In genomic region chr7:139094596-139094995, GRCh38 we compare ENCODE assay signal across 9 cellular contexts. TPM values are rescaled to one million over a fixed set of nuclear protein-coding genes. Genes with fewer than 3 reads are reported as not detected.
DNase-seq lines count a peak whose midpoint lies in the region; ATAC-seq and TF ChIP-seq lines count a peak whose summit lies in the region.
"Had no signal": no experiment of that assay in that cellular context is flagged by ENCODE, and none has a peak within 500 bp of the region (broad histone marks: within the 10 kb centered on the region; RNA-seq: fewer than 3 reads in every experiment).

No MANE protein-coding gene starts in this region.

- ATAC-seq in Right ventricle myocardium inferior (no peak), WTC11 (no peak; the same call in 1 of the 2 replicates), upper lobe of right lung (peak; percentile 24), PC-3 (no peak)

- intact Hi-C loops in left ventricle myocardium inferior (cut with micrococcal nuclease) (no loop called here), Right ventricle myocardium inferior (cut with DNase I) (no loop called here), upper lobe of right lung (cut with DNase I) (no loop called here), PC-3 (cut with micrococcal nuclease) (no loop called here)

- CTCF ChIA-PET in WTC11 (lab: Charles Lee), result interaction anchor here (0.6 to 1.5 kb wide), 5 partner anchors 17 to 296 kb away, joined by 4 to 7 read pairs (median 4); partner anchors contain the start of gene ATP6V0A4
- CTCF ChIA-PET in PC-3 (lab: Charles Lee), result interaction anchor here (0.6 kb wide), 1 partner anchor 87 kb away, joined by 3 read pairs; no protein-coding TSS in a partner anchor

- TF ChIP-seq CTCF in left ventricle myocardium inferior (IDR thresholded peaks at IDR 0.05; ENCODE audit: borderline replicate concordance), result no peak
- TF ChIP-seq CTCF in WTC11 (IDR thresholded peaks at IDR 0.05), result no peak
- no peak for TF ChIP-seq CTCF in upper lobe of right lung (IDR thresholded peaks at IDR 0.05)
- no peak for TF ChIP-seq CTCF in PC-3 (conservative IDR thresholded peaks at IDR 0.05; ENCODE audit: low read depth, low read length)

- no peaks in the 10 kb centered on the region for H3K9me3 Mint-ChIP-seq in WTC11
- H3K9me3 Mint-ChIP-seq: neural crest cell had no signal

- H4K20me1 ChIP-seq in PC-3 (ENCODE audit: low read length), result no peaks in the 10 kb centered on the region

- H3K36me3 ChIP-seq in left ventricle myocardium inferior (no peaks in the 10 kb centered on the region), upper lobe of right lung (peaks cover 19% of the 10 kb centered on the region), PC-3 (ENCODE audit: low read depth, low read length) (peaks cover 2% of the 10 kb centered on the region; the same call in 1 of the 2 replicates)

- H3K9me2 ChIP-seq in PC-3 (replicated peaks; ENCODE audit: low read length), result no peaks in the 10 kb centered on the region

- H3K27ac ChIP-seq in left ventricle myocardium inferior (replicated peaks) (peak overlapping the region; percentile 59), upper lobe of right lung (peak overlapping the region; percentile 44), PC-3 (ENCODE audit: low read length) (no peak overlapping the region)

- H3K4me3 ChIP-seq in left ventricle myocardium inferior (no peak overlapping the region), upper lobe of right lung (peak overlapping the region; percentile 9), PC-3 (ENCODE audit: low read length) (no peak overlapping the region)

- H3K4me2 ChIP-seq in PC-3 (ENCODE audit: low read length), result no peak overlapping the region

- H3K79me2 ChIP-seq in PC-3 (ENCODE audit: low read length), result peaks cover 21% of the 10 kb centered on the region

- no peaks in the 10 kb centered on the region for H3K27me3 Mint-ChIP-seq in WTC11 (ENCODE audit: low read depth)

- H3K9ac ChIP-seq in PC-3 (ENCODE audit: low read length), result no peak overlapping the region

- POLR2A ChIA-PET in WTC11 (lab: Charles Lee) (interaction anchor here (0.6 kb wide), 2 partner anchors 28 to 42 kb away, joined by 3 to 4 read pairs; no protein-coding TSS in a partner anchor), PC-3 (lab: Charles Lee; ENCODE audit: unreplicated experiment) (no interaction called here)

- no peak overlapping the region for H2AFZ ChIP-seq in PC-3 (ENCODE audit: low read length)

- DNase-seq in left ventricle myocardium inferior (no peak), Right ventricle myocardium inferior (ENCODE audit: missing footprints) (no peak), WTC11 (ENCODE audit: low spot score) (no peak), kidney tubule cell (ENCODE audit: low spot score) (peak; percentile 29), upper lobe of right lung (no peak), PC-3 (no peak), NCI-H748 treated with DMSO at 0.1 percent for 48 hours (lab: John Stamatoyannopoulos, UW) (no peak), mucosa of gallbladder (ENCODE audit: low spot score) (no peak)

- H3K27ac Mint-ChIP-seq in WTC11, result peak overlapping the region; percentile 90

- H3K9me3 ChIP-seq in left ventricle myocardium inferior (replicated peaks), result no peaks in the 10 kb centered on the region
- no peaks in the 10 kb centered on the region for H3K9me3 ChIP-seq in upper lobe of right lung
- no peaks in the 10 kb centered on the region for H3K9me3 ChIP-seq in PC-3 (ENCODE audit: low read length)

- H3K4me1 ChIP-seq in left ventricle myocardium inferior (peaks cover 67% of the 10 kb centered on the region), upper lobe of right lung (peaks cover 27% of the 10 kb centered on the region), PC-3 (ENCODE audit: insufficient read depth, low read length) (no peaks in the 10 kb centered on the region)

- no peaks in the 10 kb centered on the region for H3F3A ChIP-seq in PC-3 (ENCODE audit: low read length, unreplicated experiment)

- no peaks in the 10 kb centered on the region for H3K27me3 ChIP-seq in left ventricle myocardium inferior (ENCODE audit: low read depth)
- H3K27me3 ChIP-seq in upper lobe of right lung, result no peaks in the 10 kb centered on the region
- H3K27me3 ChIP-seq in PC-3 (ENCODE audit: low read length), result no peaks in the 10 kb centered on the region

- H3K36me3 Mint-ChIP-seq in WTC11, result peaks cover 11% of the 10 kb centered on the region

- H3K4me1 Mint-ChIP-seq in WTC11, result peaks cover 56% of the 10 kb centered on the region

- no peak overlapping the region for H3K4me3 Mint-ChIP-seq in WTC11
- H3K4me3 Mint-ChIP-seq: neural crest cell had no signal

- no TSS peak for BruUV-seq in PC-3 (replicated peaks; lab: Mats Ljungman, UMichigan)

TF ChIP-seq in WTC11, 78 proteins besides CTCF, POLR2A, EP300 and RAD21:
- TF ChIP-seq IRF2 (CRISPR knock-in tag; IDR thresholded peaks at IDR 0.05; ENCODE audit: borderline replicate concordance, low read depth) (no peak), FOXK1 (CRISPR knock-in tag; IDR thresholded peaks at IDR 0.05) (no peak), ZNF219 (CRISPR knock-in tag; IDR thresholded peaks at IDR 0.05; ENCODE audit: borderline replicate concordance) (no peak), ZNF263 (CRISPR knock-in tag; IDR thresholded peaks at IDR 0.05; ENCODE audit: low read depth) (no peak), HMGXB4 (CRISPR knock-in tag; IDR thresholded peaks at IDR 0.05) (no peak), HMGA2 (CRISPR knock-in tag; IDR thresholded peaks at IDR 0.05) (no peak), USF1 (CRISPR knock-in tag; IDR thresholded peaks at IDR 0.05) (no peak), ATF1 (CRISPR knock-in tag; IDR thresholded peaks at IDR 0.05) (no peak), RORB (CRISPR knock-in tag; IDR thresholded peaks at IDR 0.05) (no peak), NFE2L1 (CRISPR knock-in tag; IDR thresholded peaks at IDR 0.05) (no peak)
- TF ChIP-seq, protein P1, sequence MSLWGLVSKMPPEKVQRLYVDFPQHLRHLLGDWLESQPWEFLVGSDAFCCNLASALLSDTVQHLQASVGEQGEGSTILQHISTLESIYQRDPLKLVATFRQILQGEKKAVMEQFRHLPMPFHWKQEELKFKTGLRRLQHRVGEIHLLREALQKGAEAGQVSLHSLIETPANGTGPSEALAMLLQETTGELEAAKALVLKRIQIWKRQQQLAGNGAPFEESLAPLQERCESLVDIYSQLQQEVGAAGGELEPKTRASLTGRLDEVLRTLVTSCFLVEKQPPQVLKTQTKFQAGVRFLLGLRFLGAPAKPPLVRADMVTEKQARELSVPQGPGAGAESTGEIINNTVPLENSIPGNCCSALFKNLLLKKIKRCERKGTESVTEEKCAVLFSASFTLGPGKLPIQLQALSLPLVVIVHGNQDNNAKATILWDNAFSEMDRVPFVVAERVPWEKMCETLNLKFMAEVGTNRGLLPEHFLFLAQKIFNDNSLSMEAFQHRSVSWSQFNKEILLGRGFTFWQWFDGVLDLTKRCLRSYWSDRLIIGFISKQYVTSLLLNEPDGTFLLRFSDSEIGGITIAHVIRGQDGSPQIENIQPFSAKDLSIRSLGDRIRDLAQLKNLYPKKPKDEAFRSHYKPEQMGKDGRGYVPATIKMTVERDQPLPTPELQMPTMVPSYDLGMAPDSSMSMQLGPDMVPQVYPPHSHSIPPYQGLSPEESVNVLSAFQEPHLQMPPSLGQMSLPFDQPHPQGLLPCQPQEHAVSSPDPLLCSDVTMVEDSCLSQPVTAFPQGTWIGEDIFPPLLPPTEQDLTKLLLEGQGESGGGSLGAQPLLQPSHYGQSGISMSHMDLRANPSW (CRISPR knock-in tag; conservative IDR thresholded peaks at IDR 0.05; ENCODE audit: low read depth), result no peak
- TF ChIP-seq, protein P2, sequence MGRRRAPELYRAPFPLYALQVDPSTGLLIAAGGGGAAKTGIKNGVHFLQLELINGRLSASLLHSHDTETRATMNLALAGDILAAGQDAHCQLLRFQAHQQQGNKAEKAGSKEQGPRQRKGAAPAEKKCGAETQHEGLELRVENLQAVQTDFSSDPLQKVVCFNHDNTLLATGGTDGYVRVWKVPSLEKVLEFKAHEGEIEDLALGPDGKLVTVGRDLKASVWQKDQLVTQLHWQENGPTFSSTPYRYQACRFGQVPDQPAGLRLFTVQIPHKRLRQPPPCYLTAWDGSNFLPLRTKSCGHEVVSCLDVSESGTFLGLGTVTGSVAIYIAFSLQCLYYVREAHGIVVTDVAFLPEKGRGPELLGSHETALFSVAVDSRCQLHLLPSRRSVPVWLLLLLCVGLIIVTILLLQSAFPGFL (CRISPR knock-in tag; IDR thresholded peaks at IDR 0.05; ENCODE audit: borderline replicate concordance), result no peak

RNA-seq across cellular contexts. Expression of gene ZC3HAV1, which starts 14.9 kb away (rescaled TPM):
- total RNA-seq in left ventricle myocardium inferior, result 6.8 TPM
- total RNA-seq in Right ventricle myocardium inferior, result 8.0 TPM
- 31.9 to 38.0 TPM (median 34.0 TPM) in 3 replicates for total RNA-seq in WTC11 (2021)
- total RNA-seq in upper lobe of right lung, result 36.0 TPM
- total RNA-seq in PC-3 (2014; rRNA removed), result 19.6 and 25.0 TPM in 2 replicates
- 28.0 TPM for total RNA-seq in mucosa of gallbladder

RNA-seq across cellular contexts. Expression of gene ZC3HAV1L, which starts 58.8 kb away (rescaled TPM):
- total RNA-seq in left ventricle myocardium inferior, result 3.4 TPM
- total RNA-seq in Right ventricle myocardium inferior, result 4.0 TPM
- 5.8 to 9.3 TPM (median 7.1 TPM) in 3 replicates for total RNA-seq in WTC11 (2021)
- 6.4 TPM for total RNA-seq in upper lobe of right lung
- total RNA-seq in PC-3 (2014; rRNA removed), result 8.2 and 8.7 TPM in 2 replicates
- total RNA-seq in mucosa of gallbladder, result 9.0 TPM
